8 cellular contexts compared by ENCODE assay signal in the genomic region with DNA sequence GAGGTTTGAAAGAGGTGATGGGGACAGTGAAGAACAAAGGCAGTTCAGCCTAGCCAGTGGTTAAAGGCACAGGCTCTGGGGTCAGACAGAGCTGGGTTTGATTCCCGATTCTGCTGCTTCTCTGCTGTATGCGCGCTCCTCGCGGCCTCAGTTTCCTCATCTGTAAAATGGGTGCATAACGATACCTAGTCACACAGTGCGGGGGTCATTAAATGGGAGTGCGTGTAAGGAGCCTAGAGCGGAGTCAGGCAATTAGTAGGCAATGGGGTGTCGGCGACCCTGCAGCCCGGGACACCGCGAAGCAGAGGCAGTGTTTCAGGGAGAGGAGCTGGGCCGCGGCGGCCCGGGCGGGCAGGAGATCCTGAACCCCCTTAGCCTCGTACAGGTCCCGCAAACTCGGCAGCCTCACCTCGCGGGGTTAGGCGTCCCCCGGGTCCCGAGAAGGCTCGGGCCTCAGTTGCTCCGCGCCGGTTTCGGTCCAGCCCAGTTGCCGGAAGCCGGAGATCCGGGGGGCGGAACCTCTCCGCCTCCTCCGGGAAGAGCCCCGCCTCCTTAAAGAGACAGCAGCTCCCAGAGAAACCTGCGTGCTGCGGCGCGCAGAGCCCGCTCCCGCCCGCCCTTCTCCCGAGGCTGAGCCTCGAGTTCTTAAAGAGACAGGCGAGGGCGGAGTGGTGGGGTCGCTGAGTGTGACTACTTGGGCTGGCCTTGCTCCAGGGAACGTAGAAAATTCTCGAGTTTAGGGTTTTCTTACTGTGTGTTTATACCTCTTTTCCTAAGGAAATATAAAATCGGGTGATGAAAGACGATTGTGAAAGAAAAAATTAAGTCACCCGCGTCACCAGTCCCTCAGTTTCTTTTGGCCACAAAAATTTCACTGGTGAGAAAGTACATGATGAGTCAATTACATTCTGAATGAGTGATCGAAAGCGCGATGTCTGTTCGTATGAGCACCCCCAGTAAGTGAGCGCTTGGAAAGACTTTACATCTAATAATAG. TPM values are rescaled to one million over a fixed set of nuclear protein-coding genes. Genes with fewer than 3 reads are reported as not detected.
DNase-seq lines count a peak whose midpoint lies in the region; ATAC-seq and TF ChIP-seq lines count a peak whose summit lies in the region.

A gene (minus strand): TSS at position 494 of the 995 bp plus-strand sequence. CDS start 860 bp downstream, outside the sequence.

- 1 to 2% (median 2%) methylated on average over 53 to 62 of the region's 62 CpGs for WGBS in psoas muscle, 3 donors
- WGBS in urinary bladder, result 2% methylated on average over 62 of the region's 62 CpGs

- no peak for TF ChIP-seq CTCF in right atrium auricular region (IDR thresholded peaks at IDR 0.05)
- no peak for TF ChIP-seq CTCF in psoas muscle (IDR thresholded peaks at IDR 0.05)

- DNase-seq in NCI-H146 treated with DMSO at 0.1 percent for 48 hours (lab: John Stamatoyannopoulos, UW; ENCODE audit: unreplicated experiment) (peak; percentile 81), anterior cingulate cortex (lab: John Stamatoyannopoulos, UW) (peak; percentile 36 to 96 (median 87)), right atrium auricular region (ENCODE audit: low spot score) (peak; percentile 92), psoas muscle (peak; percentile 89 to 94)

- H3K4me3 ChIP-seq in right atrium auricular region (peak within 1 kb of the TSS; percentile 71 to 86), psoas muscle (peak within 1 kb of the TSS; percentile 78), urinary bladder (ENCODE audit: low read depth, low read length) (peak within 1 kb of the TSS; percentile 61)

- H3K36me3 ChIP-seq in right atrium auricular region (no peaks in the 10 kb centered on the region), psoas muscle (ENCODE audit: insufficient read depth in 1 of 2, low read depth in 1 of 2) (peaks cover 3 to 38% of the 10 kb centered on the region in 2 donors), urinary bladder (ENCODE audit: insufficient read depth) (no peaks in the 10 kb centered on the region)

- H3K9me3 ChIP-seq in right atrium auricular region (no peaks in the 10 kb centered on the region), psoas muscle (no peaks in the 10 kb centered on the region)

- H3K27me3 ChIP-seq in right atrium auricular region (no peaks in the 10 kb centered on the region), psoas muscle (ENCODE audit: insufficient read depth in 3 of 3, low read length in 2 of 3) (no peaks in the 10 kb centered on the region)

- intact Hi-C loops in T-helper 2 cell treated with Interferon-gamma antibody and Interleukin-4, amounts not matched to agents 100 ng/mL and 5 ng/mL, for 36 hours (cut with micrococcal nuclease), result loop anchor here (1.0 to 10.0 kb wide), 5 partner anchors 51 to 595 kb away; a partner anchor contains a TSS
- intact Hi-C loops in psoas muscle (cut with DNase I), result loop anchor here (2.0 kb wide), 2 partner anchors 55 to 57 kb away; a partner anchor contains a TSS

- H3K4me1 ChIP-seq in right atrium auricular region, result peaks cover 0 to 14% of the 10 kb centered on the region in 2 donors
- peaks cover 3% of the 10 kb centered on the region for H3K4me1 ChIP-seq in psoas muscle
- peaks cover 2% of the 10 kb centered on the region for H3K4me1 ChIP-seq in urinary bladder (ENCODE audit: insufficient read depth)

- ATAC-seq in GM18498 (IDR thresholded peaks at IDR 0.05; ENCODE audit: unreplicated experiment) (peak; percentile 91), HG02870 (IDR thresholded peaks at IDR 0.05; ENCODE audit: unreplicated experiment) (peak; percentile 75), psoas muscle (peak; percentile 99 to 100 (median 99))

- peak within 1 kb of the TSS; percentile 64 to 70 for H3K27ac ChIP-seq in right atrium auricular region
- H3K27ac ChIP-seq in psoas muscle, result peak within 1 kb of the TSS; percentile 90
- peak within 1 kb of the TSS; percentile 40 for H3K27ac ChIP-seq in urinary bladder (ENCODE audit: low read depth)

RNA-seq across cellular contexts. Expression of the gene that starts here (rescaled TPM):
- 15.3 and 16.7 TPM in 2 replicates for total RNA-seq in T-helper 2 cell treated with Interferon-gamma antibody and Interleukin-4, amounts not matched to agents 100 ng/mL and 5 ng/mL, for 36 hours
- 10 to 100 TPM; 14.1 to 17.5 TPM for total RNA-seq in right atrium auricular region
- total RNA-seq in psoas muscle, result 10 to 100 TPM; 11.8 to 23.3 (median 19.4) TPM
- 10 to 100 TPM; 23.1 to 54.1 (median 25.1) TPM for polyA plus RNA-seq in psoas muscle
- total RNA-seq in urinary bladder, result 18.1 TPM
- 24.8 TPM for polyA plus RNA-seq in urinary bladder

Comparison
In these comparisons a context has a peak if more than half of its experiments do, and no peak if none do; other contexts are left out.
1. Peak in every context shown above with its lines: DNase-seq, ATAC-seq, H3K4me3 ChIP-seq and H3K27ac ChIP-seq.
2. H3K27ac ChIP-seq: peak in every context shown above with its lines; median percentile 90 in psoas muscle; 67 in right atrium auricular region; 40 in urinary bladder.